11 cellular contexts compared by ENCODE assay signal in the genomic region with DNA sequence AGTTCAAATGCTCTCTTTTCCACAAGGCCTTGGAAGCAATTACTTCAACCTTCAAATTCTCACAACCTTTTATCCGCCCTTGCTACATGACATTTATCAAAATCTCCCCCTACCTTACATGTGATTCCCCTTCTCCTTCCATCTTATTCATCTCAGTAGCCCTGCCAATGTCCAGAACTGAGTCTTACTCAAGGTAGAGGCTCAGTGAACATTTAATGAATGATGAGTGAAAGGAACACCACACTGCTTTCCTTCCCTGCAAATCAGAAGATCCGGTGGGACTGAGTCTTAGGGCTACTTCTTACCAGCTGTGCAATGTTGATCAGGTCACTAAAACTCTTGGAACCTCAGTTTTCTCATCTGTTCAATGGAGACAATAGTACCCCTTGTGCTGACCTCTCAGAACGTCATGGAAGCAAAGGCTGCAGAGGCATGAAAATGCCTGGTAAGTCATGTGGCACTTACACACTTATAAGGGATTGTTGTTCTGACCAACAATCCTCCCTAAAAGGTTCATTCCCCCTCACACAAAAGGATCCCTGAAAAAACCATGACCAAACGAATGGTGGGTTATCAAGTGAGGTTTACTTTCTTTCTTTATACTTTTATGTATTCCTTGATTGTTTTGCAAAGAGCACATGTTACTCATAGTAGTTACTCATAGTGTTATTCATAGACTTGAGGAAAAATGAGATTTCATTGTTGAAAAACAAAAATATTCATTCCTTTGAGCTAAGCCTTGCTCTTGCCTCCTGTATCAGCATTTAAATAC. TPM values are rescaled to one million over a fixed set of nuclear protein-coding genes. Genes with fewer than 3 reads are reported as not detected.
DNase-seq lines count a peak whose midpoint lies in the region; ATAC-seq lines count a peak whose summit lies in the region.
"Had no signal": no experiment of that assay in that cellular context is flagged by ENCODE, and none has a peak within 500 bp of the region (broad histone marks: within the 10 kb centered on the region; RNA-seq: fewer than 3 reads in every experiment).

No MANE protein-coding gene starts in this region.

- no peak overlapping the region for H3K27ac Mint-ChIP-seq in activated T-cell treated with anti-CD3 and anti-CD28 coated beads, Interleukin-2, amount 50 U/mL, for 72 hours
- H3K27ac Mint-ChIP-seq in activated T-cell treated with anti-CD3 and anti-CD28 coated beads, Interleukin-2, amount 50 U/mL, for 24 hours = no peak overlapping the region
- H3K27ac Mint-ChIP-seq in stimulated activated memory B cell treated with anti-CD40 and anti-IgM and Interleukin-4, amounts not matched to agents 10 μg/mL and 1 μg/mL and 100 μg/mL, for 72 hours = peak overlapping the region; percentile 36
- H3K27ac Mint-ChIP-seq: endodermal cell, neural progenitor cell had no signal

- no peak for DNase-seq in activated T-cell treated with anti-CD3 and anti-CD28 coated beads, Interleukin-2, amount 50 U/mL, for 72 hours
- DNase-seq in activated T-cell treated with anti-CD3 and anti-CD28 coated beads, Interleukin-2, amount 50 U/mL, for 24 hours = no peak
- DNase-seq in SK-MEL-5 (ENCODE audit: low read depth, low spot score) (peak; percentile 87), fibroblast of peridontal ligament (ENCODE audit: extremely low read depth) (peak; percentile 31), RPMI8226 (no peak), kidney tubule cell (ENCODE audit: low spot score) (no peak), NCI-H2196 treated with DMSO at 0.1 percent for 48 hours (lab: John Stamatoyannopoulos, UW; ENCODE audit: unreplicated experiment) (no peak)

- H3K36me3 Mint-ChIP-seq in activated T-cell treated with anti-CD3 and anti-CD28 coated beads, Interleukin-2, amount 50 U/mL, for 72 hours (ENCODE audit: insufficient read depth in 2 of 2) = no peaks in the 10 kb centered on the region
- H3K36me3 Mint-ChIP-seq in activated T-cell treated with anti-CD3 and anti-CD28 coated beads, Interleukin-2, amount 50 U/mL, for 24 hours (ENCODE audit: low read depth) = no peaks in the 10 kb centered on the region
- H3K36me3 Mint-ChIP-seq in stimulated activated memory B cell treated with anti-CD40 and anti-IgM and Interleukin-4, amounts not matched to agents 10 μg/mL and 1 μg/mL and 100 μg/mL, for 72 hours = peaks cover 22% of the 10 kb centered on the region

- ATAC-seq in activated T-cell treated with anti-CD3 and anti-CD28 coated beads, Interleukin-2, amount 50 U/mL, for 72 hours (replicated peaks in 1 of 2) = peak; percentile 5 to 27
- ATAC-seq in stimulated activated memory B cell treated with anti-CD40 and anti-IgM and Interleukin-4, amounts not matched to agents 10 μg/mL and 1 μg/mL and 100 μg/mL, for 72 hours = no peak

- no peaks in the 10 kb centered on the region for H3K9me3 Mint-ChIP-seq in activated T-cell treated with anti-CD3 and anti-CD28 coated beads, Interleukin-2, amount 50 U/mL, for 72 hours
- no peaks in the 10 kb centered on the region for H3K9me3 Mint-ChIP-seq in activated T-cell treated with anti-CD3 and anti-CD28 coated beads, Interleukin-2, amount 50 U/mL, for 24 hours
- H3K9me3 Mint-ChIP-seq in stimulated activated memory B cell treated with anti-CD40 and anti-IgM and Interleukin-4, amounts not matched to agents 10 μg/mL and 1 μg/mL and 100 μg/mL, for 72 hours = no peaks in the 10 kb centered on the region
- H3K9me3 Mint-ChIP-seq: endodermal cell, neural progenitor cell had no signal

- H3K4me3 Mint-ChIP-seq in activated T-cell treated with anti-CD3 and anti-CD28 coated beads, Interleukin-2, amount 50 U/mL, for 72 hours = no peak overlapping the region
- no peak overlapping the region for H3K4me3 Mint-ChIP-seq in activated T-cell treated with anti-CD3 and anti-CD28 coated beads, Interleukin-2, amount 50 U/mL, for 24 hours
- no peak overlapping the region for H3K4me3 Mint-ChIP-seq in stimulated activated memory B cell treated with anti-CD40 and anti-IgM and Interleukin-4, amounts not matched to agents 10 μg/mL and 1 μg/mL and 100 μg/mL, for 72 hours
- H3K4me3 Mint-ChIP-seq: endodermal cell, neural progenitor cell had no signal

- in situ Hi-C loops in SK-MEL-5 (cut with HindIII; ENCODE audit: low pct_unique_long_range_greater_than_20kb, low sequenced_read_pairs) = no loop called here

- H3K27me3 Mint-ChIP-seq in activated T-cell treated with anti-CD3 and anti-CD28 coated beads, Interleukin-2, amount 50 U/mL, for 72 hours (ENCODE audit: low read depth) = peaks cover 20% of the 10 kb centered on the region
- H3K27me3 Mint-ChIP-seq in activated T-cell treated with anti-CD3 and anti-CD28 coated beads, Interleukin-2, amount 50 U/mL, for 24 hours = peaks cover 10% of the 10 kb centered on the region
- H3K27me3 Mint-ChIP-seq in stimulated activated memory B cell treated with anti-CD40 and anti-IgM and Interleukin-4, amounts not matched to agents 10 μg/mL and 1 μg/mL and 100 μg/mL, for 72 hours = peaks cover 20% of the 10 kb centered on the region

- peaks cover 25% of the 10 kb centered on the region for H3K4me1 Mint-ChIP-seq in activated T-cell treated with anti-CD3 and anti-CD28 coated beads, Interleukin-2, amount 50 U/mL, for 72 hours (ENCODE audit: low read depth)
- peaks cover 41% of the 10 kb centered on the region for H3K4me1 Mint-ChIP-seq in activated T-cell treated with anti-CD3 and anti-CD28 coated beads, Interleukin-2, amount 50 U/mL, for 24 hours (ENCODE audit: low read depth)
- H3K4me1 Mint-ChIP-seq in stimulated activated memory B cell treated with anti-CD40 and anti-IgM and Interleukin-4, amounts not matched to agents 10 μg/mL and 1 μg/mL and 100 μg/mL, for 72 hours = peaks cover 60% of the 10 kb centered on the region

RNA-seq across cellular contexts. Expression of a gene that starts 6.5 kb away (rescaled TPM):
- 10 to 100 TPM in 1 of 2 donors, under 1 TPM in 1; 0.07 to 11.5 TPM for total RNA-seq in activated T-cell treated with anti-CD3 and anti-CD28 coated beads, Interleukin-2, amount 50 U/mL, for 72 hours
- 4.8 and 5.7 TPM in 2 replicates for total RNA-seq in SK-MEL-5 (2014; rRNA removed; shearing (Covaris generic))
- polyA plus RNA-seq in SK-MEL-5 (2015; cell fraction: cytosol; rRNA removed) = 8.0 and 10.4 TPM in 2 replicates
- polyA plus RNA-seq in SK-MEL-5 (2015; cell fraction: nucleus; rRNA removed) = 19.4 and 24.8 TPM in 2 replicates
- total RNA-seq: HT-29 had no signal

Comparison
In these comparisons a context has a peak if more than half of its experiments do, and no peak if none do; other contexts are left out.
1. DNase-seq: peak in SK-MEL-5 (single experiment) and fibroblast of peridontal ligament (single experiment); none in activated T-cell treated with anti-CD3 and anti-CD28 coated beads, Interleukin-2, amount 50 U/mL, for 72 hours (0 of 2), activated T-cell treated with anti-CD3 and anti-CD28 coated beads, Interleukin-2, amount 50 U/mL, for 24 hours (single experiment), RPMI8226 (single experiment), kidney tubule cell (single experiment) and NCI-H2196 treated with DMSO at 0.1 percent for 48 hours (single experiment).